In genomic region chr20:56606174-56606945, GRCh38 we compare ENCODE assay signal across 23 cellular contexts. TPM values are rescaled to one million over a fixed set of nuclear protein-coding genes. Genes with fewer than 3 reads are reported as not detected.
DNase-seq lines count a peak whose midpoint lies in the region; ATAC-seq, FAIRE-seq and TF ChIP-seq lines count a peak whose summit lies in the region.
"Had no signal": no experiment of that assay in that cellular context is flagged by ENCODE, and none has a peak within 500 bp of the region (broad histone marks: within the 10 kb centered on the region; RNA-seq: fewer than 3 reads in every experiment).

No MANE protein-coding gene starts in this region.

- H3K4me1 ChIP-seq in pancreas: no peaks in the 10 kb centered on the region

- H3K36me3 ChIP-seq in pancreas: no peaks in the 10 kb centered on the region
- H3K36me3 ChIP-seq: BLaER1 treated with 17β-estradiol and CSF1 and Interleukin-3, amounts not matched to agents 10 nM and 100 nM had no signal

- 81 to 84% methylated on average over 8 of the region's 8 CpGs for WGBS in pancreas, 2 donors

- H3K27me3 ChIP-seq in pancreas: no peaks in the 10 kb centered on the region
- H3K27me3 ChIP-seq: BLaER1 treated with 17β-estradiol and CSF1 and Interleukin-3, amounts not matched to agents 10 nM and 100 nM had no signal

- intact Hi-C loops in pancreas (cut with DNase I): no loop called here

- no peak for FAIRE-seq in pancreas (lab: Jason Lieb, UNC)
- FAIRE-seq in RCC 7860 (lab: Jason Lieb, UNC): no peak
- FAIRE-seq: G401.6 had no signal

- TF ChIP-seq CTCF in C4-2B (conservative IDR thresholded peaks at IDR 0.05) (no peak), epithelial cell of esophagus (IDR thresholded peaks at IDR 0.05; ENCODE audit: insufficient read depth, low read depth, low read length, missing control alignments) (no peak), pancreas (IDR thresholded peaks at IDR 0.05) (no peak)

- no peak overlapping the region for H3K4me3 ChIP-seq in epithelial cell of esophagus (ENCODE audit: low read length)
- H3K4me3 ChIP-seq in pancreas: no peak overlapping the region
- H3K4me3 ChIP-seq: BLaER1 treated with 17β-estradiol and CSF1 and Interleukin-3, amounts not matched to agents 10 nM and 100 nM; coronary artery had no signal

- H3K9me3 ChIP-seq in pancreas: no peaks in the 10 kb centered on the region
- H3K9me3 ChIP-seq: BLaER1 treated with 17β-estradiol and CSF1 and Interleukin-3, amounts not matched to agents 10 nM and 100 nM had no signal

- DNase-seq in LoVo (ENCODE audit: low spot score) (peak; percentile 91), epithelial cell of esophagus (ENCODE audit: low read depth) (peak; percentile 60), pancreas (no peak), RCC 7860 (ENCODE audit: low spot score) (no peak), KG1 (lab: John Stamatoyannopoulos, UW) (no peak), NCI-H1694 treated with DMSO at 0.1 percent for 48 hours (lab: John Stamatoyannopoulos, UW) (no peak)
- DNase-seq: ACHN; activated CD4-positive, alpha-beta T cell treated with anti-CD3 and anti-CD28 coated beads, Interleukin-2, amount 50 U/mL, for 1 hour; activated CD8-positive, alpha-beta memory T cell treated with anti-CD3 and anti-CD28 coated beads, Interleukin-2, amount 50 U/mL, for 48 hours; activated effector memory CD4-positive, alpha-beta T cell treated with Interleukin-2 at 50 U/mL for 16 hours; head of caudate nucleus; NCI-H1417; NCI-H526 treated with DMSO at 0.1 percent for 48 hours; occipital lobe; SHP77 treated with DMSO at 0.1 percent for 48 hours; stimulated activated CD8-positive, alpha-beta memory T cell treated with anti-CD3 and anti-CD28 coated beads, Interleukin-4, amount 100 ng/mL, for 48 hours had no signal

- H3K27ac ChIP-seq in C4-2B (peak overlapping the region; percentile 46; the same call in 1 of the 2 replicates), pancreas (no peak overlapping the region)
- H3K27ac ChIP-seq: BLaER1 treated with 17β-estradiol and CSF1 and Interleukin-3, amounts not matched to agents 10 nM and 100 nM; coronary artery had no signal

- ATAC-seq in pancreas (peak in 3 of 4 donors; percentile 16 to 75 (median 39)), HG02678 (IDR thresholded peaks at IDR 0.05; ENCODE audit: unreplicated experiment) (no peak)

RNA-seq across cellular contexts. Expression of gene TFAP2C, which starts 22.7 kb away (rescaled TPM):
- 1 to 10 TPM in 2 of 6 donors, under 1 TPM in 4; 0.42 to 1.6 (median 0.58) TPM for total RNA-seq in pancreas
- polyA plus RNA-seq in pancreas: under 1 TPM; 0.19 to 0.49 TPM
- total RNA-seq: lung microvascular endothelial cell, myocyte had no signal

Comparison
In these comparisons a context has a peak if more than half of its experiments do, and no peak if none do; other contexts are left out.
1. DNase-seq: peak in LoVo (single experiment) and epithelial cell of esophagus (single experiment); none in pancreas (0 of 6), RCC 7860 (single experiment), KG1 (single experiment) and NCI-H1694 treated with DMSO at 0.1 percent for 48 hours (single experiment).